Comparison of ENCODE assay signal across 1 cellular context in genomic region chr7:100095704-100096103, GRCh38.
TF ChIP-seq lines count a peak whose summit lies in the region.

No MANE protein-coding gene starts in this region.

TF ChIP-seq in GM23338, 12 proteins besides CTCF, POLR2A, EP300 and RAD21 (continued from another document):
- TF ChIP-seq ZNF462 (CRISPR knock-in tag; IDR thresholded peaks at IDR 0.05) (no peak), ZNF331 (CRISPR knock-in tag; IDR thresholded peaks at IDR 0.05; ENCODE audit: low read depth) (no peak), EZH2 (IDR thresholded peaks at IDR 0.05; ENCODE audit: low read depth, unreplicated experiment) (no peak), ZNF114 (CRISPR knock-in tag; IDR thresholded peaks at IDR 0.05) (no peak), EZH2phosphoT487 (IDR thresholded peaks at IDR 0.05; ENCODE audit: unreplicated experiment) (no peak), STAT1 (IDR thresholded peaks at IDR 0.05; ENCODE audit: unreplicated experiment) (no peak)
